10 cellular contexts compared by ENCODE assay signal in genomic region chr13:50078512-50079277, GRCh38.
DNase-seq lines count a peak whose midpoint lies in the region; TF ChIP-seq lines count a peak whose summit lies in the region.
"Had no signal": no experiment of that assay in that cellular context is flagged by ENCODE, and none has a peak within 500 bp of the region (broad histone marks: within the 10 kb centered on the region; RNA-seq: fewer than 3 reads in every experiment).

No MANE protein-coding gene starts in this region.

- POLR2A ChIA-PET in PC-9 (lab: Charles Lee; ENCODE audit: unreplicated experiment), result no interaction called here

- 0 out of 2 replicates have a peak, but pooled peaks cover 12% of the 10 kb centered on the region for H3K36me3 ChIP-seq in PC-9 (ENCODE audit: low read depth)
- no peaks in the 10 kb centered on the region for H3K36me3 ChIP-seq in skeletal muscle satellite cell (ENCODE audit: insufficient read depth, low read length)

- peak; percentile 26 for DNase-seq in NCI-H1417 treated with DMSO at 0.1 percent for 48 hours (lab: John Stamatoyannopoulos, UW)
- no peak for DNase-seq in NCI-H1417 (lab: John Stamatoyannopoulos, UW)
- DNase-seq in PC-9, result no peak
- DNase-seq in epithelial cell of esophagus (ENCODE audit: low read depth), result no peak
- no peak for DNase-seq in superior temporal gyrus (ENCODE audit: extremely low spot score)
- DNase-seq in medulla oblongata (ENCODE audit: extremely low spot score), result no peak
- DNase-seq in NAMALWA (ENCODE audit: low spot score), result no peak
- DNase-seq: activated CD4-positive, alpha-beta T cell treated with anti-CD3 and anti-CD28 coated beads for 48 hours; head of caudate nucleus had no signal

- H3K27me3 ChIP-seq in PC-9 (ENCODE audit: insufficient read depth, low read depth), result no peaks in the 10 kb centered on the region
- no peaks in the 10 kb centered on the region for H3K27me3 ChIP-seq in skeletal muscle satellite cell (ENCODE audit: control insufficient read depth, insufficient read depth, low read length)

- peak overlapping the region; percentile 55; the same call in 1 of the 2 replicates for H2AFZ ChIP-seq in PC-9

- no peak for TF ChIP-seq CTCF in PC-9 (conservative IDR thresholded peaks at IDR 0.05)
- TF ChIP-seq CTCF in epithelial cell of esophagus (IDR thresholded peaks at IDR 0.05; ENCODE audit: insufficient read depth, low read depth, low read length, missing control alignments), result no peak

- no TSS peak for BruUV-seq in PC-9 (replicated peaks; lab: Mats Ljungman, UMichigan)

- peaks cover 96% of the 10 kb centered on the region for H3K79me2 ChIP-seq in PC-9 (ENCODE audit: low read depth)

- H3K9me3 ChIP-seq in PC-9 (ENCODE audit: insufficient read depth, low read depth) (no peaks in the 10 kb centered on the region), skeletal muscle satellite cell (replicated peaks; ENCODE audit: low read length) (no peaks in the 10 kb centered on the region)

- peak overlapping the region; percentile 76 for H3K27ac ChIP-seq in PC-9

- H3K4me3 ChIP-seq in PC-9 (peak overlapping the region; percentile 87), epithelial cell of esophagus (ENCODE audit: low read length) (peak overlapping the region; percentile 51), skeletal muscle satellite cell (ENCODE audit: low read length) (peak overlapping the region; percentile 93)

- H3K4me2 ChIP-seq in PC-9 (peak overlapping the region; percentile 98), skeletal muscle satellite cell (ENCODE audit: low read length) (peak overlapping the region; percentile 78)

- H3K9ac ChIP-seq in skeletal muscle satellite cell (ENCODE audit: low read depth, low read length), result peak overlapping the region; percentile 93

- no peaks in the 10 kb centered on the region for H3K9me2 ChIP-seq in PC-9 (ENCODE audit: insufficient read depth)

- H3F3A ChIP-seq in PC-9 (ENCODE audit: insufficient read depth, low read depth), result peaks cover 25% of the 10 kb centered on the region

- peaks cover 55% of the 10 kb centered on the region for H3K4me1 ChIP-seq in PC-9 (replicated peaks; ENCODE audit: insufficient read depth)
- peaks cover 36% of the 10 kb centered on the region for H3K4me1 ChIP-seq in skeletal muscle satellite cell (ENCODE audit: control insufficient read depth, insufficient read depth, low read length)

- CTCF ChIA-PET in PC-9 (lab: Charles Lee), result no interaction called here

- intact Hi-C loops in PC-9 (cut with micrococcal nuclease; ENCODE audit: unreplicated experiment), result no loop called here

- H4K20me1 ChIP-seq in PC-9 (ENCODE audit: insufficient read depth), result no peaks in the 10 kb centered on the region; the same call in 1 of the 2 replicates
